ENCODE assay signal across 33 cellular contexts in genomic region chr9:138016406-138017187, GRCh38.
"Had no signal": no experiment of that assay in that cellular context is flagged by ENCODE, and none has a peak within 500 bp of the region (broad histone marks: within the 10 kb centered on the region; RNA-seq: fewer than 3 reads in every experiment).

No MANE protein-coding gene starts in this region.

- H3K27me3 Mint-ChIP-seq: activated naive CD4-positive, alpha-beta T cell treated with anti-CD3 and anti-CD28 coated beads, Interleukin-2, amount 50 U/mL, for 24 hours; activated naive CD8-positive, alpha-beta T cell treated with anti-CD3 and anti-CD28 coated beads, Interleukin-2, amount 10 ng/mL, durations not matched to agents 7 days and 5 days had no signal

- H3K27ac Mint-ChIP-seq: activated CD8-positive, alpha-beta T cell treated with anti-CD3 and anti-CD28 coated beads for 36 hours; activated naive CD4-positive, alpha-beta T cell treated with anti-CD3 and anti-CD28 coated beads, Interleukin-2, amount 50 U/mL, for 24 hours; activated naive CD8-positive, alpha-beta T cell treated with anti-CD3 and anti-CD28 coated beads, Interleukin-2, amount 10 ng/mL, durations not matched to agents 7 days and 5 days; activated T-cell treated with anti-CD3 and anti-CD28 coated beads, Interleukin-2, amount 50 U/mL, for 24 hours; activated T-helper 2 cell treated with anti-CD3 and anti-CD28 coated beads, Interferon-gamma antibody, Interleukin-2, Interleukin-4, amounts not matched to agents 10 μg/mL and 5 μg/mL and 100 μg/mL, durations not matched to agents 14 hours and 24 hours and 36 hours; T-cell had no signal

- H3K27me3 ChIP-seq: ascending aorta had no signal

- H3K4me1 Mint-ChIP-seq: activated naive CD4-positive, alpha-beta T cell treated with anti-CD3 and anti-CD28 coated beads, Interleukin-2, amount 50 U/mL, for 24 hours; activated naive CD8-positive, alpha-beta T cell treated with anti-CD3 and anti-CD28 coated beads, Interleukin-2, amount 10 ng/mL, durations not matched to agents 7 days and 5 days; central memory CD8-positive, alpha-beta T cell; T-cell had no signal

- H3K4me3 Mint-ChIP-seq: activated CD8-positive, alpha-beta T cell treated with anti-CD3 and anti-CD28 coated beads for 36 hours; activated naive CD4-positive, alpha-beta T cell treated with anti-CD3 and anti-CD28 coated beads, Interleukin-2, amount 50 U/mL, for 24 hours; activated naive CD8-positive, alpha-beta T cell treated with anti-CD3 and anti-CD28 coated beads, Interleukin-2, amount 10 ng/mL, durations not matched to agents 7 days and 5 days; activated T-cell treated with anti-CD3 and anti-CD28 coated beads, Interleukin-2, amount 50 U/mL, for 24 hours; central memory CD8-positive, alpha-beta T cell; T-cell had no signal

- ATAC-seq: activated CD8-positive, alpha-beta T cell treated with anti-CD3 and anti-CD28 coated beads for 36 hours; Right ventricle myocardium inferior; SK-N-SH treated with all-trans-retinoic acid at 6 μM for 48 hours; T-cell had no signal

- H3K9me3 Mint-ChIP-seq: activated CD8-positive, alpha-beta T cell treated with anti-CD3 and anti-CD28 coated beads for 36 hours; activated naive CD4-positive, alpha-beta T cell treated with anti-CD3 and anti-CD28 coated beads, Interleukin-2, amount 50 U/mL, for 24 hours; activated naive CD8-positive, alpha-beta T cell treated with anti-CD3 and anti-CD28 coated beads, Interleukin-2, amount 10 ng/mL, durations not matched to agents 7 days and 5 days; activated T-cell treated with anti-CD3 and anti-CD28 coated beads, Interleukin-2, amount 50 U/mL, for 24 hours; activated T-helper 2 cell treated with anti-CD3 and anti-CD28 coated beads, Interferon-gamma antibody, Interleukin-2, Interleukin-4, amounts not matched to agents 10 μg/mL and 5 μg/mL and 100 μg/mL, durations not matched to agents 14 hours and 24 hours and 36 hours; central memory CD8-positive, alpha-beta T cell; T-cell had no signal

- H3K36me3 ChIP-seq: ascending aorta, cardiac muscle cell had no signal

- H3K4me1 ChIP-seq: ascending aorta had no signal

- H3K4me2 ChIP-seq: PC-9 had no signal

- H3K9me3 ChIP-seq: ascending aorta had no signal

- H3K4me3 ChIP-seq: ascending aorta, cardiac muscle cell, PC-9 had no signal

- H3K36me3 Mint-ChIP-seq: activated naive CD4-positive, alpha-beta T cell treated with anti-CD3 and anti-CD28 coated beads, Interleukin-2, amount 50 U/mL, for 24 hours; activated naive CD8-positive, alpha-beta T cell treated with anti-CD3 and anti-CD28 coated beads, Interleukin-2, amount 10 ng/mL, durations not matched to agents 7 days and 5 days; T-cell had no signal

- DNase-seq: activated CD4-positive, alpha-beta T cell treated with anti-CD3 and anti-CD28 coated beads for 1 hour; activated CD4-positive, alpha-beta T cell treated with anti-CD3 and anti-CD28 coated beads for 48 hours; activated CD4-positive, CD25-positive, alpha-beta regulatory T cell; activated CD8-positive, alpha-beta T cell treated with anti-CD3 and anti-CD28 coated beads for 36 hours; activated gamma-delta T cell; activated naive CD4-positive, alpha-beta T cell treated with Interleukin-2 at 50 U/mL for 16 hours; activated naive CD8-positive, alpha-beta T cell treated with anti-CD3 and anti-CD28 coated beads, Interleukin-2, amount 10 ng/mL, durations not matched to agents 7 days and 5 days; activated T-cell treated with anti-CD3 and anti-CD28 coated beads, Interleukin-2, amount 50 U/mL, for 24 hours; amygdala; Karpas-422; NCI-H1105; NCI-H1436 treated with DMSO at 0.1 percent for 48 hours; NCI-H1694 treated with DMSO at 0.1 percent for 48 hours; NCI-H2029; NCI-H2171; NCI-H510A; NCI-H526; NCI-H748 treated with DMSO at 0.1 percent for 48 hours; NK-92 treated with Interleukin-12 subunit alpha and Interleukin-12 subunit beta, amount 100 ng/mL, for 24 hours; PC-9; SIG-M5; T-cell; T-helper 2 cell; T-helper 9 cell had no signal

- H3K27ac ChIP-seq: ascending aorta, cardiac muscle cell, PC-9, RWPE1, VCaP had no signal

- H2AFZ ChIP-seq: PC-9 had no signal
